8 cellular contexts compared by ENCODE assay signal in the genomic region with DNA sequence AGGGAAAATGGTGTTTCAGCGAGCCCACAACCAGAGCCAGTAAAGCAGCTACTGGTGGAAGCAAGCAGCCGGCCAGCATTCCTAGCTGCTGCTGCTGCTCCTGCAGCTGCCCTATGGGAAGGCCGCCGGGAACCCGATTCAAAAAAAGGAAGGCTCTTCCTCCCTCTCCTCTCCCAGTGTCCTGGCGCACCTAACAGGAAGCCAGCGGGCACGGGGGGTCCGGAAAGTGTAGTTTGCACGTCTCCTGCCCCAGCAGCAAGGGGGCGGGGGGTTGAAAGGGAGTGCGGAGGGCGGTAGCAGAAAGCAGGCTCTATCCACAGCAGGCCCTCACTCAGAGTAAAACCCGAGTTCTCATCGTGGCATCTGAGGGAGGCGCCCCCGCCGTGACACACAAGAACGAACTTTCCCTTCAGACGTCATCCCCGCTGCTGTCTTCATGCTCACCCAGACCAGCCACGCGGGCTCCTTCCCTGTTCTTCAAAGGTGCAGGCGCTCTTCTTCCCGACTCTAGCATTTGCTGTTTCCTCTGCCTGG. TPM values are rescaled to one million over a fixed set of nuclear protein-coding genes. Genes with fewer than 3 reads are reported as not detected.
A peak's percentile ranks its signal among the peaks of the same experiment; 100 is the strongest.
DNase-seq lines count a peak whose midpoint lies in the region; FAIRE-seq and TF ChIP-seq lines count a peak whose summit lies in the region.

No MANE protein-coding gene starts in this region.

- H3K4me1 ChIP-seq in endothelial cell of umbilical vein (ENCODE audit: control insufficient read depth, extremely low read depth, insufficient read depth, low read length), result peaks cover 18% of the 10 kb centered on the region
- peaks cover 7% of the 10 kb centered on the region for H3K4me1 ChIP-seq in mesendoderm (ENCODE audit: control insufficient read depth, low read depth, low read length)
- H3K4me1 ChIP-seq in stomach, result peaks cover 0 to 36% (median 15%) of the 10 kb centered on the region in 4 donors

- H3K56ac ChIP-seq in mesendoderm (ENCODE audit: low read length), result peak overlapping the region; percentile 82

- no peak overlapping the region for H3K23ac ChIP-seq in mesendoderm (ENCODE audit: low read length)

- peak; percentile 52 for FAIRE-seq in endothelial cell of umbilical vein (lab: Jason Lieb, UNC)

- intact Hi-C loops in endothelial cell of umbilical vein (cut with micrococcal nuclease) (loop anchor here (5.0 kb wide), 1 partner anchor 121 kb away; no protein-coding TSS in a partner anchor), stomach (cut with DNase I; ENCODE audit: low total_unique reads) (no loop called here)

- TF ChIP-seq CTCF in endothelial cell of umbilical vein (IDR thresholded peaks at IDR 0.05; ENCODE audit: extremely low read depth in 1 of 2, insufficient read depth in 1 of 2, low read depth in 1 of 2, low read length in 2 of 2), result no peak
- TF ChIP-seq CTCF in stomach (IDR thresholded peaks at IDR 0.05), result peak in 1 of 7 experiments; percentile 13
- TF ChIP-seq CTCF in WERI-Rb-1 (IDR thresholded peaks at IDR 0.05; ENCODE audit: low read depth, low read length), result no peak

- no peak for TF ChIP-seq EP300 in stomach (IDR thresholded peaks at IDR 0.05)

- CTCF ChIA-PET in endothelial cell of umbilical vein (lab: Charles Lee), result interaction anchor here (0.9 to 3.2 kb wide), 10 partner anchors 9 to 159 kb away, joined by 3 to 14 read pairs (median 3); partner anchors contain the start of gene PRELID2

- no peak overlapping the region for H2BK15ac ChIP-seq in mesendoderm (replicated peaks; ENCODE audit: low read depth)

- no peak overlapping the region for H2BK5ac ChIP-seq in mesendoderm (ENCODE audit: low read length)

- H3K9me1 ChIP-seq in endothelial cell of umbilical vein (replicated peaks; ENCODE audit: control insufficient read depth, extremely low read depth, insufficient read depth, low read length), result no peaks in the 10 kb centered on the region

- no peaks in the 10 kb centered on the region for H3K9me3 ChIP-seq in endothelial cell of umbilical vein (replicated peaks; ENCODE audit: control insufficient read depth, insufficient read depth, low read length)
- no peaks in the 10 kb centered on the region for H3K9me3 ChIP-seq in stomach
- no peaks in the 10 kb centered on the region for H3K9me3 ChIP-seq in WERI-Rb-1 (ENCODE audit: severe bottlenecking)

- H3K36me3 ChIP-seq in endothelial cell of umbilical vein (ENCODE audit: control insufficient read depth in 2 of 2, extremely low read depth in 1 of 2, insufficient read depth in 2 of 2, low read length in 2 of 2), result no peaks in the 10 kb centered on the region
- H3K36me3 ChIP-seq in mesendoderm (ENCODE audit: control insufficient read depth, insufficient read depth, low read length), result no peaks in the 10 kb centered on the region
- H3K36me3 ChIP-seq in stomach, result no peaks in the 10 kb centered on the region
- no peaks in the 10 kb centered on the region for H3K36me3 ChIP-seq in WERI-Rb-1

- peaks cover 0 to 4% of the 10 kb centered on the region in 2 experiments for H3K27me3 ChIP-seq in endothelial cell of umbilical vein (ENCODE audit: control insufficient read depth in 2 of 2, insufficient read depth in 2 of 2, low read length in 2 of 2)
- H3K27me3 ChIP-seq in mesendoderm (ENCODE audit: insufficient read depth, low read length, poor library complexity), result no peaks in the 10 kb centered on the region
- no peaks in the 10 kb centered on the region for H3K27me3 ChIP-seq in stomach
- no peaks in the 10 kb centered on the region for H3K27me3 ChIP-seq in WERI-Rb-1 (ENCODE audit: insufficient read depth, low read depth, severe bottlenecking)

- in situ Hi-C loops in KBM-7 (cut with MboI; ENCODE audit: low pct_unique_long_range_greater_than_20kb, low sequenced_read_pairs), result no loop called here

- TF ChIP-seq POLR2A in endothelial cell of umbilical vein (IDR thresholded peaks at IDR 0.05; ENCODE audit: low read depth, low read length) (no peak), stomach (IDR thresholded peaks at IDR 0.05) (no peak)

- H3K4ac ChIP-seq in mesendoderm (ENCODE audit: low read depth, low read length), result peak overlapping the region; percentile 10

- BruUV-seq in endothelial cell of umbilical vein (replicated peaks; lab: Mats Ljungman, UMichigan), result no TSS peak

- no CpG with 5 or more reads among the region's 25 CpGs for WGBS in mesendoderm (ENCODE audit: extremely low coverage, insufficient coverage, low lambda C conversion rate)
- 26 to 42% (median 34%) methylated on average over 20 to 25 of the region's 25 CpGs for WGBS in stomach, 5 donors

- H2BK120ac ChIP-seq in mesendoderm (ENCODE audit: low read depth, low read length), result peak overlapping the region; percentile 39

- H3K4me2 ChIP-seq in endothelial cell of umbilical vein (ENCODE audit: insufficient read depth, low read length) (peak overlapping the region; percentile 15), mesendoderm (ENCODE audit: low read length) (peak overlapping the region; percentile 17)

- DNase-seq in DMS53 treated with DMSO at 0.1 percent for 48 hours (lab: John Stamatoyannopoulos, UW; ENCODE audit: unreplicated experiment), result peak; percentile 57
- DNase-seq in KBM-7, result peak; percentile 89
- peak; percentile 41 for DNase-seq in endothelial cell of umbilical vein (ENCODE audit: low read depth, low spot score)
- peak; percentile 91 for DNase-seq in mesendoderm
- DNase-seq in stomach, result peak; percentile 30
- DNase-seq in NCI-H187 (lab: John Stamatoyannopoulos, UW), result no peak
- no peak for DNase-seq in WERI-Rb-1
- DNase-seq in SKM-1 (lab: John Stamatoyannopoulos, UW; ENCODE audit: unreplicated experiment), result no peak

- H3K4me3 ChIP-seq in endothelial cell of umbilical vein (replicated peaks in 1 of 3; ENCODE audit: insufficient read depth in 1 of 3, low read depth in 1 of 3, low read length in 3 of 3) (peak overlapping the region in 1 of 3 experiments; percentile 2), mesendoderm (ENCODE audit: low read length) (no peak overlapping the region), stomach (peak overlapping the region; percentile 34 to 41 (median 40)), WERI-Rb-1 (ENCODE audit: low read depth, low read length) (no peak overlapping the region)

- H4K8ac ChIP-seq in mesendoderm (ENCODE audit: low read depth, low read length), result no peak overlapping the region

- no peaks in the 10 kb centered on the region for H3K79me1 ChIP-seq in mesendoderm (ENCODE audit: low read length)

- peak overlapping the region; percentile 11 for H4K5ac ChIP-seq in mesendoderm (ENCODE audit: low read length)

- no peaks in the 10 kb centered on the region for H4K20me1 ChIP-seq in endothelial cell of umbilical vein (replicated peaks; ENCODE audit: control insufficient read depth, extremely low read depth, insufficient read depth, low read length)

- no peak overlapping the region for H3K27ac ChIP-seq in endothelial cell of umbilical vein (ENCODE audit: insufficient read depth, low read depth, low read length)
- peak overlapping the region; percentile 37 for H3K27ac ChIP-seq in mesendoderm (ENCODE audit: low read depth, low read length)
- H3K27ac ChIP-seq in stomach, result peak overlapping the region; percentile 26 to 78 (median 47)
- H3K27ac ChIP-seq in WERI-Rb-1, result no peak overlapping the region

- POLR2A ChIA-PET in endothelial cell of umbilical vein (lab: Charles Lee), result no interaction called here

- H3K18ac ChIP-seq in mesendoderm (ENCODE audit: low read length), result peak overlapping the region; percentile 45

- H2AFZ ChIP-seq in endothelial cell of umbilical vein (ENCODE audit: low read depth, low read length), result peak overlapping the region; percentile 97

- H2AK5ac ChIP-seq in mesendoderm (ENCODE audit: low read length), result no peak overlapping the region

- H3K79me2 ChIP-seq in endothelial cell of umbilical vein (ENCODE audit: control insufficient read depth, insufficient read depth, low read length), result no peaks in the 10 kb centered on the region
- H3K79me2 ChIP-seq in mesendoderm (ENCODE audit: control insufficient read depth, insufficient read depth, low read length), result no peaks in the 10 kb centered on the region

- no peak overlapping the region for H3K9ac ChIP-seq in endothelial cell of umbilical vein (replicated peaks; ENCODE audit: extremely low read depth, insufficient read depth, low read length)
- peak overlapping the region; percentile 44 for H3K9ac ChIP-seq in mesendoderm (ENCODE audit: low read length)

- dilution Hi-C loops in endothelial cell of umbilical vein (cut with MboI; ENCODE audit: extremely low pct_ligation_motif_present, low sequenced_read_pairs), result no loop called here

TF ChIP-seq in endothelial cell of umbilical vein, 7 proteins besides CTCF, POLR2A, EP300 and RAD21 (continues in another document):
- TF ChIP-seq GATA2 (IDR thresholded peaks at IDR 0.05; ENCODE audit: insufficient read depth, insufficient read length, low read depth, low read length), result no peak
- TF ChIP-seq FOS (IDR thresholded peaks at IDR 0.05; ENCODE audit: borderline replicate concordance, insufficient read depth, low read length), result no peak

RNA-seq across cellular contexts. Expression of gene GRXCR2, which starts 16.5 kb away (rescaled TPM):
- not detected in 2 replicates for total RNA-seq in endothelial cell of umbilical vein
- polyA plus RNA-seq in endothelial cell of umbilical vein, result not detected in 2 replicates
- polyA plus RNA-seq in endothelial cell of umbilical vein (2011; cell fraction: cytosol; rRNA removed), result not detected in 2 replicates
- not detected in 2 replicates for polyA plus RNA-seq in endothelial cell of umbilical vein (2011; cell fraction: nucleus; rRNA removed)
- polyA plus RNA-seq in endothelial cell of umbilical vein (2012), result not detected in 2 replicates
- polyA minus RNA-seq in endothelial cell of umbilical vein, result not detected in 2 replicates
- polyA minus RNA-seq in endothelial cell of umbilical vein (2011; cell fraction: cytosol; rRNA and poly(A)+ RNA removed), result not detected
- polyA minus RNA-seq in endothelial cell of umbilical vein (2011; cell fraction: nucleus; rRNA and poly(A)+ RNA removed), result not detected in 2 replicates
- polyA plus RNA-seq in mesendoderm (2013, experiment 1 of 2), result 0.01 TPM
- polyA plus RNA-seq in mesendoderm (2013, experiment 2 of 2), result not detected
- total RNA-seq in stomach, result not detected
- not detected for polyA plus RNA-seq in stomach

RNA-seq across cellular contexts. Expression of gene PRELID2, which starts 21.2 kb away (rescaled TPM):
- 14.9 and 16.4 TPM in 2 replicates for total RNA-seq in endothelial cell of umbilical vein
- polyA plus RNA-seq in endothelial cell of umbilical vein, result 3.2 and 3.5 TPM in 2 replicates
- polyA plus RNA-seq in endothelial cell of umbilical vein (2011; cell fraction: cytosol; rRNA removed), result 7.1 and 7.7 TPM in 2 replicates
- polyA plus RNA-seq in endothelial cell of umbilical vein (2011; cell fraction: nucleus; rRNA removed), result 8.1 and 11.1 TPM in 2 replicates
- 7.0 and 9.6 TPM in 2 replicates for polyA plus RNA-seq in endothelial cell of umbilical vein (2012)
- 14.3 and 25.0 TPM in 2 replicates for polyA minus RNA-seq in endothelial cell of umbilical vein
- polyA minus RNA-seq in endothelial cell of umbilical vein (2011; cell fraction: cytosol; rRNA and poly(A)+ RNA removed), result 0.72 TPM
- polyA minus RNA-seq in endothelial cell of umbilical vein (2011; cell fraction: nucleus; rRNA and poly(A)+ RNA removed), result 60.2 and 76.4 TPM in 2 replicates
- 4.7 TPM for polyA plus RNA-seq in mesendoderm (2013, experiment 1 of 2)
- polyA plus RNA-seq in mesendoderm (2013, experiment 2 of 2), result 4.5 TPM
- total RNA-seq in stomach, result 100 to 1,000 TPM in 1 of 5 donors, 10 to 100 TPM in 4; 11.9 to 203 (median 35.6) TPM
- polyA plus RNA-seq in stomach, result 10 to 100 TPM in 2 of 3 donors, 1 to 10 TPM in 1; 7.1 to 18.6 (median 16.8) TPM

Comparison
In these comparisons a context has a peak if more than half of its experiments do, and no peak if none do; other contexts are left out.
1. DNase-seq: peak in DMS53 treated with DMSO at 0.1 percent for 48 hours (single experiment), KBM-7 (single experiment), endothelial cell of umbilical vein (single experiment), mesendoderm (single experiment) and stomach (single experiment); none in NCI-H187 (0 of 2), WERI-Rb-1 (single experiment) and SKM-1 (single experiment).
2. H3K27ac ChIP-seq: peak in mesendoderm (single experiment) and stomach (5 of 5); none in endothelial cell of umbilical vein (single experiment) and WERI-Rb-1 (single experiment).
3. H3K4me3 ChIP-seq: peak in stomach (4 of 4); none in mesendoderm (single experiment) and WERI-Rb-1 (single experiment).